In the genomic region with DNA sequence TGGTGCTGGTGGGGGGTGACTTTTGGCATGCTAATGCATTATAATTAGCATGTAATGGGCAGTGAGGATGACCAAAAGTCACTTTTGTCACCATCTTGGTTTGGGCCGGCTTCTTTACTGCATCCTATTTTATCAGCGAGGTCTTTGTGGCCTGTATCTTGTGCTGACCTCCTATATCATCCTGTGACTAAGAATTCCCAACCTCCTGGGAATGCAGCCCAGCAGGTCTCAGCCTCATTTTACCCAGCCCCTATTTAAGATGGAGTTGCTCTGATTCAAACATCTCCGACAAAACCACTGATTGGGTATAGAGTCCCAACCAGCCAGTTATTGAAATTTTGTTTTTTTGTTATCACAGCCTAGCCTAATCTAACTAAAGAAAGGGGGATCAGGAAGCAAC, we compare ENCODE assay signal across 1 cellular context.
TF ChIP-seq lines count a peak whose summit lies in the region.

No MANE protein-coding gene starts in this region.

TF ChIP-seq in GM23338, 12 proteins besides CTCF, POLR2A, EP300 and RAD21 (continued from another document):
- TF ChIP-seq, protein P1, sequence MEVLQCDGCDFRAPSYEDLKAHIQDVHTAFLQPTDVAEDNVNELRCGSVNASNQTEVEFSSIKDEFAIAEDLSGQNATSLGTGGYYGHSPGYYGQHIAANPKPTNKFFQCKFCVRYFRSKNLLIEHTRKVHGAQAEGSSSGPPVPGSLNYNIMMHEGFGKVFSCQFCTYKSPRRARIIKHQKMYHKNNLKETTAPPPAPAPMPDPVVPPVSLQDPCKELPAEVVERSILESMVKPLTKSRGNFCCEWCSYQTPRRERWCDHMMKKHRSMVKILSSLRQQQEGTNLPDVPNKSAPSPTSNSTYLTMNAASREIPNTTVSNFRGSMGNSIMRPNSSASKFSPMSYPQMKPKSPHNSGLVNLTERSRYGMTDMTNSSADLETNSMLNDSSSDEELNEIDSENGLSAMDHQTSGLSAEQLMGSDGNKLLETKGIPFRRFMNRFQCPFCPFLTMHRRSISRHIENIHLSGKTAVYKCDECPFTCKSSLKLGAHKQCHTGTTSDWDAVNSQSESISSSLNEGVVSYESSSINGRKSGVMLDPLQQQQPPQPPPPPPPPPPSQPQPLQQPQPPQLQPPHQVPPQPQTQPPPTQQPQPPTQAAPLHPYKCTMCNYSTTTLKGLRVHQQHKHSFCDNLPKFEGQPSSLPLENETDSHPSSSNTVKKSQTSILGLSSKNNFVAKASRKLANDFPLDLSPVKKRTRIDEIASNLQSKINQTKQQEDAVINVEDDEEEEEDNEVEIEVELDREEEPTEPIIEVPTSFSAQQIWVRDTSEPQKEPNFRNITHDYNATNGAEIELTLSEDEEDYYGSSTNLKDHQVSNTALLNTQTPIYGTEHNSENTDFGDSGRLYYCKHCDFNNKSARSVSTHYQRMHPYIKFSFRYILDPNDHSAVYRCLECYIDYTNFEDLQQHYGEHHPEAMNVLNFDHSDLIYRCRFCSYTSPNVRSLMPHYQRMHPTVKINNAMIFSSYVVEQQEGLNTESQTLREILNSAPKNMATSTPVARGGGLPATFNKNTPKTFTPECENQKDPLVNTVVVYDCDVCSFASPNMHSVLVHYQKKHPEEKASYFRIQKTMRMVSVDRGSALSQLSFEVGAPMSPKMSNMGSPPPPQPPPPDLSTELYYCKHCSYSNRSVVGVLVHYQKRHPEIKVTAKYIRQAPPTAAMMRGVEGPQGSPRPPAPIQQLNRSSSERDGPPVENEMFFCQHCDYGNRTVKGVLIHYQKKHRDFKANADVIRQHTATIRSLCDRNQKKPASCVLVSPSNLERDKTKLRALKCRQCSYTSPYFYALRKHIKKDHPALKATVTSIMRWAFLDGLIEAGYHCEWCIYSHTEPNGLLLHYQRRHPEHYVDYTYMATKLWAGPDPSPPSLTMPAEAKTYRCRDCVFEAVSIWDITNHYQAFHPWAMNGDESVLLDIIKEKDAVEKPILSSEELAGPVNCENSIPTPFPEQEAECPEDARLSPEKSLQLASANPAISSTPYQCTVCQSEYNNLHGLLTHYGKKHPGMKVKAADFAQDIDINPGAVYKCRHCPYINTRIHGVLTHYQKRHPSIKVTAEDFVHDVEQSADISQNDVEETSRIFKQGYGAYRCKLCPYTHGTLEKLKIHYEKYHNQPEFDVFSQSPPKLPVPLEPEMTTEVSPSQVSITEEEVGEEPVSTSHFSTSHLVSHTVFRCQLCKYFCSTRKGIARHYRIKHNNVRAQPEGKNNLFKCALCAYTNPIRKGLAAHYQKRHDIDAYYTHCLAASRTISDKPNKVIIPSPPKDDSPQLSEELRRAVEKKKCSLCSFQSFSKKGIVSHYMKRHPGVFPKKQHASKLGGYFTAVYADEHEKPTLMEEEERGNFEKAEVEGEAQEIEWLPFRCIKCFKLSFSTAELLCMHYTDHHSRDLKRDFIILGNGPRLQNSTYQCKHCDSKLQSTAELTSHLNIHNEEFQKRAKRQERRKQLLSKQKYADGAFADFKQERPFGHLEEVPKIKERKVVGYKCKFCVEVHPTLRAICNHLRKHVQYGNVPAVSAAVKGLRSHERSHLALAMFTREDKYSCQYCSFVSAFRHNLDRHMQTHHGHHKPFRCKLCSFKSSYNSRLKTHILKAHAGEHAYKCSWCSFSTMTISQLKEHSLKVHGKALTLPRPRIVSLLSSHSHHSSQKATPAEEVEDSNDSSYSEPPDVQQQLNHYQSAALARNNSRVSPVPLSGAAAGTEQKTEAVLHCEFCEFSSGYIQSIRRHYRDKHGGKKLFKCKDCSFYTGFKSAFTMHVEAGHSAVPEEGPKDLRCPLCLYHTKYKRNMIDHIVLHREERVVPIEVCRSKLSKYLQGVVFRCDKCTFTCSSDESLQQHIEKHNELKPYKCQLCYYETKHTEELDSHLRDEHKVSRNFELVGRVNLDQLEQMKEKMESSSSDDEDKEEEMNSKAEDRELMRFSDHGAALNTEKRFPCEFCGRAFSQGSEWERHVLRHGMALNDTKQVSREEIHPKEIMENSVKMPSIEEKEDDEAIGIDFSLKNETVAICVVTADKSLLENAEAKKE (CRISPR knock-in tag; IDR thresholded peaks at IDR 0.05) = no peak
- no peak for TF ChIP-seq POLR2AphosphoS5 (IDR thresholded peaks at IDR 0.05; ENCODE audit: low read depth)
